19 cellular contexts compared by ENCODE assay signal in the genomic region with DNA sequence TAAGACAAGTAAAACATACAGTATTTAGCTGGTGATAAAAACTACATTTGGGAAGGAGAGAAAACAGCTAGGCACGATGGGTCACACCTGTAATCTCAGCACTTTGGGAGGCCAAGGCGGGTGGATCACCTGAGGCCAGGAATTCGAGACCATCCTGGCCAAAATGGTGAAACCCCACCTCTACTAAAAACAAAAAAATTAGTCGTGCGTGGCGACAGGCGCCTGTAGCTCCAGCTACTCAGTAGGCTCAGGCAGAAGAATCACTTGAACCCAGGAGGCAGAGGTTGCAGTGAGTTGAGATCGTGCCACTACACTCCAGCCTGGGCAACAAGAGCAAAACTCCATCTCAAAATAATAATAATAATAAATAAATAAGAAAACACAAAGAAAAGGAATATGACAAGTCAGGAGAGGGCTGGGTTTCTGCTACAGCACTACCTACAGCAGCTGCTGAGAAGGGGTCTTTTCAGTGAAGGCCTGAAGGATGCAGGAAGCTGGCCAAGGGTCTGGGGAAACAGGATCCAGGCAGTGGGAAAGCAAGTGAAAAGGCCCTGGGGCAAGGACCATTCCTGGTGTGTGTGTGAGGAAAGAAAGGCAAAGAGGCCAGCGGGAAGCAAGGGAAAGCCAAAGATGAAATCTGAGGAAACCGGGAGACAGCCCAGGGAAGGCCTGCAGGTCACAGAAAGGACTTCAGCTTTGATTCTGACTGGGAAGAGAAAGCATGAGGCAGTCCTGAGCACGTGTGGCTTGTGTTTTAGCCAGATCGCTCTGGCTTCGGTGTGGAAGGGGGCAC. TPM values are rescaled to one million over a fixed set of nuclear protein-coding genes. Genes with fewer than 3 reads are reported as not detected.
DNase-seq lines count a peak whose midpoint lies in the region; ATAC-seq, FAIRE-seq and TF ChIP-seq lines count a peak whose summit lies in the region.
"Had no signal": no experiment of that assay in that cellular context is flagged by ENCODE, and none has a peak within 500 bp of the region (broad histone marks: within the 10 kb centered on the region; RNA-seq: fewer than 3 reads in every experiment).

No MANE protein-coding gene starts in this region.

- H3K4me1 Mint-ChIP-seq in CD8-positive, alpha-beta T cell (ENCODE audit: low read depth) = peaks cover 74% of the 10 kb centered on the region
- peaks cover 14% of the 10 kb centered on the region for H3K4me1 Mint-ChIP-seq in astrocyte (ENCODE audit: low read depth, unreplicated experiment)
- peaks cover 21 to 88% (median 81%) of the 10 kb centered on the region in 7 donors for H3K4me1 Mint-ChIP-seq in naive thymus-derived CD4-positive, alpha-beta T cell
- H3K4me1 Mint-ChIP-seq: mesothelial cell of epicardium had no signal

- no peak for TF ChIP-seq CTCF in CD8-positive, alpha-beta T cell (IDR thresholded peaks at IDR 0.05)
- TF ChIP-seq CTCF in astrocyte (IDR thresholded peaks at IDR 0.05; ENCODE audit: insufficient read depth, low read depth, low read length) = no peak

- CTCF ChIA-PET in CD8-positive, alpha-beta T cell (lab: Charles Lee) = interaction anchor here (0.8 to 2.2 kb wide), 5 partner anchors 11 to 70 kb away, joined by 3 to 7 read pairs (median 3); a partner anchor contains a TSS
- CTCF ChIA-PET in naive thymus-derived CD4-positive, alpha-beta T cell (lab: Charles Lee) = interaction anchor here (0.5 kb wide), 1 partner anchor 126 kb away, joined by 3 read pairs; no protein-coding TSS in a partner anchor

- H3K9ac ChIP-seq in BLaER1 = peak overlapping the region; percentile 59
- no peak overlapping the region for H3K9ac ChIP-seq in astrocyte (ENCODE audit: low read length)

- H2AFZ ChIP-seq in astrocyte (ENCODE audit: low read depth, low read length) = no peak overlapping the region

- FAIRE-seq in astrocyte (lab: Jason Lieb, UNC) = no peak
- FAIRE-seq: endothelial cell of umbilical vein had no signal

- no peak for DNase-seq in CD8-positive, alpha-beta T cell
- DNase-seq in astrocyte (ENCODE audit: low read depth) (no peak), glomerular visceral epithelial cell (ENCODE audit: extremely low spot score) (no peak), 8988T (no peak)
- no peak for DNase-seq in naive thymus-derived CD4-positive, alpha-beta T cell
- DNase-seq: activated CD4-positive, alpha-beta T cell treated with anti-CD3 and anti-CD28 coated beads, Interleukin-2, amount 10 ng/mL, durations not matched to agents 24 days and 14 days; activated effector memory CD4-positive, alpha-beta T cell treated with anti-CD3 and anti-CD28 coated beads, Interleukin-2, amount 50 U/mL, for 16 hours; cortex of kidney; Karpas-422; NCI-H1092; NCI-H524; spleen; stimulated activated CD8-positive, alpha-beta memory T cell treated with anti-CD3 and anti-CD28 coated beads, Interleukin-4, amount 100 ng/mL, for 48 hours had no signal

- POLR2A ChIA-PET in CD8-positive, alpha-beta T cell (lab: Charles Lee) = interaction anchor here (2.6 kb wide), 1 partner anchor 11 kb away, joined by 8 read pairs; a partner anchor contains a TSS
- POLR2A ChIA-PET in naive thymus-derived CD4-positive, alpha-beta T cell (lab: Charles Lee) = interaction anchor here (1.9 kb wide), 1 partner anchor 11 kb away, joined by 6 read pairs; a partner anchor contains a TSS

- H3K27me3 Mint-ChIP-seq in CD8-positive, alpha-beta T cell (ENCODE audit: low read depth) = no peaks in the 10 kb centered on the region
- no peaks in the 10 kb centered on the region for H3K27me3 Mint-ChIP-seq in astrocyte (ENCODE audit: low read depth, unreplicated experiment)
- H3K27me3 Mint-ChIP-seq in naive thymus-derived CD4-positive, alpha-beta T cell = no peaks in the 10 kb centered on the region
- H3K27me3 Mint-ChIP-seq: activated CD4-positive, alpha-beta T cell treated with anti-CD3 and anti-CD28 coated beads, Interleukin-2, amount 10 ng/mL, durations not matched to agents 24 days and 14 days had no signal

- H3K27me3 ChIP-seq in BLaER1 = no peaks in the 10 kb centered on the region
- no peaks in the 10 kb centered on the region for H3K27me3 ChIP-seq in CD8-positive, alpha-beta T cell (ENCODE audit: insufficient read depth, low read length)
- H3K27me3 ChIP-seq in astrocyte (ENCODE audit: insufficient read depth, low read length) = no peaks in the 10 kb centered on the region
- no peaks in the 10 kb centered on the region for H3K27me3 ChIP-seq in naive thymus-derived CD4-positive, alpha-beta T cell (ENCODE audit: control insufficient read depth in 2 of 2, insufficient read depth in 2 of 2, low read length in 2 of 2)
- H3K27me3 ChIP-seq: spleen had no signal

- no peak for ATAC-seq in CD8-positive, alpha-beta T cell
- ATAC-seq in naive thymus-derived CD4-positive, alpha-beta T cell = no peak
- ATAC-seq in GM18505 (IDR thresholded peaks at IDR 0.05; ENCODE audit: unreplicated experiment) (no peak), HG03432 (IDR thresholded peaks at IDR 0.05; ENCODE audit: unreplicated experiment) (no peak)

- no peaks in the 10 kb centered on the region for H3K9me3 Mint-ChIP-seq in CD8-positive, alpha-beta T cell
- peaks cover 2% of the 10 kb centered on the region for H3K9me3 Mint-ChIP-seq in astrocyte (ENCODE audit: unreplicated experiment)
- H3K9me3 Mint-ChIP-seq in naive thymus-derived CD4-positive, alpha-beta T cell = no peaks in the 10 kb centered on the region
- H3K9me3 Mint-ChIP-seq: activated CD4-positive, alpha-beta T cell treated with anti-CD3 and anti-CD28 coated beads, Interleukin-2, amount 10 ng/mL, durations not matched to agents 24 days and 14 days; mesothelial cell of epicardium had no signal

- H3K36me3 Mint-ChIP-seq in CD8-positive, alpha-beta T cell = peaks cover 64% of the 10 kb centered on the region
- H3K36me3 Mint-ChIP-seq in astrocyte (ENCODE audit: low read depth, unreplicated experiment) = peaks cover 10% of the 10 kb centered on the region
- H3K36me3 Mint-ChIP-seq in naive thymus-derived CD4-positive, alpha-beta T cell = peaks cover 0 to 39% (median 8%) of the 10 kb centered on the region in 5 donors

- peak overlapping the region; percentile 75 for H3K4me2 ChIP-seq in BLaER1
- H3K4me2 ChIP-seq in astrocyte (ENCODE audit: low read length) = no peak overlapping the region

- H4K20me1 ChIP-seq in BLaER1 (peaks cover 100% of the 10 kb centered on the region), astrocyte (ENCODE audit: insufficient read depth, low read length) (peaks cover 86% of the 10 kb centered on the region)

- no peak overlapping the region for H3K4me3 ChIP-seq in BLaER1
- no peak overlapping the region for H3K4me3 ChIP-seq in CD8-positive, alpha-beta T cell (ENCODE audit: low read depth, low read length)
- no peak overlapping the region for H3K4me3 ChIP-seq in astrocyte (ENCODE audit: insufficient read depth, low read depth, low read length)
- H3K4me3 ChIP-seq in naive thymus-derived CD4-positive, alpha-beta T cell (ENCODE audit: low read length) = no peak overlapping the region
- H3K4me3 ChIP-seq: spleen had no signal

- H3K4me3 Mint-ChIP-seq in CD8-positive, alpha-beta T cell = no peak overlapping the region
- H3K4me3 Mint-ChIP-seq in astrocyte (ENCODE audit: unreplicated experiment) = no peak overlapping the region
- H3K4me3 Mint-ChIP-seq in naive thymus-derived CD4-positive, alpha-beta T cell = peak overlapping the region in 4 of 10 donors; percentile 7 to 44 (median 22)
- H3K4me3 Mint-ChIP-seq: activated CD4-positive, alpha-beta T cell treated with anti-CD3 and anti-CD28 coated beads, Interleukin-2, amount 10 ng/mL, durations not matched to agents 24 days and 14 days; mesothelial cell of epicardium had no signal

- H3K4me1 ChIP-seq in BLaER1 (peaks cover 55% of the 10 kb centered on the region), astrocyte (ENCODE audit: insufficient read depth, low read length) (no peaks in the 10 kb centered on the region)
- H3K4me1 ChIP-seq in CD8-positive, alpha-beta T cell (ENCODE audit: insufficient read depth, low read length) = peaks cover 14% of the 10 kb centered on the region
- H3K4me1 ChIP-seq in naive thymus-derived CD4-positive, alpha-beta T cell (ENCODE audit: control insufficient read depth in 2 of 2, insufficient read depth in 2 of 2, low read length in 2 of 2) = peaks cover 0 to 4% of the 10 kb centered on the region in 2 donors

- H3K27ac ChIP-seq in BLaER1 (peak overlapping the region; percentile 49; the same call in 1 of the 2 replicates), astrocyte (ENCODE audit: low read depth, low read length) (no peak overlapping the region)
- H3K27ac ChIP-seq in CD8-positive, alpha-beta T cell (ENCODE audit: low read depth, low read length) = no peak overlapping the region
- H3K27ac ChIP-seq in naive thymus-derived CD4-positive, alpha-beta T cell (ENCODE audit: low read depth, low read length) = peak overlapping the region; percentile 9
- H3K27ac ChIP-seq: spleen had no signal

- peaks cover 91% of the 10 kb centered on the region for H3K79me2 ChIP-seq in astrocyte (ENCODE audit: insufficient read depth, low read length)

- intact Hi-C loops in CD8-positive, alpha-beta T cell (cut with DNase I, micrococcal nuclease) = no loop called here
- intact Hi-C loops in naive thymus-derived CD4-positive, alpha-beta T cell (cut with micrococcal nuclease) = no loop called here

- H3K9me3 ChIP-seq in BLaER1 = no peaks in the 10 kb centered on the region
- H3K9me3 ChIP-seq in CD8-positive, alpha-beta T cell (ENCODE audit: low read length) = no peaks in the 10 kb centered on the region
- H3K9me3 ChIP-seq in astrocyte (ENCODE audit: insufficient read depth, low read depth, low read length) = no peaks in the 10 kb centered on the region
- no peaks in the 10 kb centered on the region for H3K9me3 ChIP-seq in naive thymus-derived CD4-positive, alpha-beta T cell (ENCODE audit: control insufficient read depth in 2 of 3, low read length in 3 of 3)
- H3K9me3 ChIP-seq: spleen had no signal

- TF ChIP-seq POLR2A in GM18505 (IDR thresholded peaks at IDR 0.05; ENCODE audit: borderline replicate concordance, extremely low read depth, insufficient read depth, insufficient read length) = no peak

- peaks cover 59% of the 10 kb centered on the region for H3K36me3 ChIP-seq in BLaER1
- peaks cover 18% of the 10 kb centered on the region for H3K36me3 ChIP-seq in CD8-positive, alpha-beta T cell (ENCODE audit: insufficient read depth, low read length)
- H3K36me3 ChIP-seq in astrocyte (ENCODE audit: insufficient read depth, low read length) = peaks cover 3% of the 10 kb centered on the region
- H3K36me3 ChIP-seq in naive thymus-derived CD4-positive, alpha-beta T cell (ENCODE audit: control insufficient read depth in 2 of 3, insufficient read depth in 3 of 3, low read length in 3 of 3) = peaks cover 0 to 34% (median 10%) of the 10 kb centered on the region in 3 experiments

- H3K27ac Mint-ChIP-seq in CD8-positive, alpha-beta T cell = peak overlapping the region; percentile 86
- H3K27ac Mint-ChIP-seq in astrocyte (ENCODE audit: unreplicated experiment) = peak overlapping the region; percentile 68
- H3K27ac Mint-ChIP-seq in naive thymus-derived CD4-positive, alpha-beta T cell = peak overlapping the region in 5 of 9 donors; percentile 23 to 65 (median 41)
- H3K27ac Mint-ChIP-seq: mesothelial cell of epicardium had no signal

RNA-seq across cellular contexts. Expression of a gene that starts 10.6 kb away (rescaled TPM):
- total RNA-seq in CD8-positive, alpha-beta T cell = 100 to 1,000 TPM; 128 to 130 TPM
- 85.9 and 88.2 TPM in 2 replicates for total RNA-seq in astrocyte
- total RNA-seq in naive thymus-derived CD4-positive, alpha-beta T cell = 100 to 1,000 TPM in 4 of 5 experiments, 10 to 100 TPM in 1; 65.3 to 157 (median 138) TPM
- 10 to 100 TPM; 48.6 to 89.4 TPM for polyA plus RNA-seq in naive thymus-derived CD4-positive, alpha-beta T cell

RNA-seq across cellular contexts. Expression of a gene that starts 38.8 kb away (rescaled TPM):
- 1 to 10 TPM; 8.7 to 9.9 TPM for total RNA-seq in CD8-positive, alpha-beta T cell
- total RNA-seq in astrocyte = 26.5 and 29.2 TPM in 2 replicates
- total RNA-seq in naive thymus-derived CD4-positive, alpha-beta T cell = 10 to 100 TPM; 12.6 to 26.6 (median 14.4) TPM
- 10 to 100 TPM; 10.1 to 12.2 TPM for polyA plus RNA-seq in naive thymus-derived CD4-positive, alpha-beta T cell

RNA-seq across cellular contexts. Expression of a gene that starts 39.0 kb away (rescaled TPM):
- not detected for total RNA-seq in CD8-positive, alpha-beta T cell
- total RNA-seq in astrocyte = 0.30 and 0.38 TPM in 2 replicates
- total RNA-seq in naive thymus-derived CD4-positive, alpha-beta T cell = 1 to 10 TPM in 1 of 5 experiments, under 1 TPM in 1, not detected in 3; 0.66 to 2.2 TPM
- under 1 TPM; 0.06 to 0.09 TPM for polyA plus RNA-seq in naive thymus-derived CD4-positive, alpha-beta T cell
- total RNA-seq: activated CD4-positive, alpha-beta T cell treated with anti-CD3 and anti-CD28 coated beads, Interleukin-2, amount 10 ng/mL, durations not matched to agents 24 days and 14 days; endothelial cell of umbilical vein; fibroblast of villous mesenchyme had no signal

Comparison
In these comparisons a context has a peak if more than half of its experiments do, and no peak if none do; other contexts are left out.
1. H3K27ac ChIP-seq: peak in BLaER1 (single experiment) and naive thymus-derived CD4-positive, alpha-beta T cell (single experiment); none in CD8-positive, alpha-beta T cell (single experiment) and astrocyte (single experiment).
2. Peak in every context shown above with its lines, with median percentiles within 50 percentile points of each other: H3K27ac Mint-ChIP-seq.